In the genomic region with DNA sequence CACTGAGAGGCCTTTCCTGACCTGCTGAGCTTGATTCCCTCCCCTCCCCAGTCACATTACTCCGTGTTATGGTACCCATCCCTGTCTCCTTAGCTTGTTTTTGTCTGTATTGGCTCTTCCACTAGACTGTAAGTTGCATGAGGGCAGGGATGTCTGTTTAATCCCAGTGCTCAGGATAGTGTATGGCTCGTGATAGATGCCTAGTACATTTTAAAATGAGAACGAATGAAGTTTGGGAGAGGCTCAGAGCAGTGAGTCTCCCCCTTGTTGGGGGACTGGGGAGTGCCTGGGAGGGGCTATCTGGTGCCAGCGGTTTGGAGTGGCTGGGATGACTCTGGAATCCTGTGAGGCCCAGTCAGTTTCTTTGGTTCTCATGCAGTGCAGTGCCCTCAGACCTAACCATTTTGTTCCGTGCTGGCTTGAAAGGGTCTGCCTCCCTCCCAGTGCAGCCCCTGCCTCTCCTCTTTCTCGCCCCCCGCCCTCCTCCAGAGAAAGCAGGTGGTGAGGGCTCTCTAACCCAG, we compare ENCODE assay signal across 9 cellular contexts. TPM values are rescaled to one million over a fixed set of nuclear protein-coding genes. Genes with fewer than 3 reads are reported as not detected.
A peak's percentile ranks its signal among the peaks of the same experiment; 100 is the strongest.
DNase-seq lines count a peak whose midpoint lies in the region; ATAC-seq and TF ChIP-seq lines count a peak whose summit lies in the region.
"Had no signal": no experiment of that assay in that cellular context is flagged by ENCODE, and none has a peak within 500 bp of the region (broad histone marks: within the 10 kb centered on the region; RNA-seq: fewer than 3 reads in every experiment).

No MANE protein-coding gene starts in this region.

- H3K4me3 Mint-ChIP-seq in nephron = peak overlapping the region in 1 of 3 experiments; percentile 67

- peak overlapping the region; percentile 78 for H3K9ac ChIP-seq in endocrine pancreas (ENCODE audit: control insufficient read depth, insufficient read depth, low read length)

- peak overlapping the region; percentile 97 to 99 (median 99) for H3K27ac Mint-ChIP-seq in nephron

- CTCF ChIA-PET in A673 (lab: Charles Lee) = no interaction called here
- CTCF ChIA-PET in PC-9 (lab: Charles Lee) = interaction anchor here (0.6 kb wide), 2 partner anchors 8 to 101 kb away, joined by 3 read pairs; no protein-coding TSS in a partner anchor

- TF ChIP-seq CTCF in A673 (conservative IDR thresholded peaks at IDR 0.05; ENCODE audit: low read depth, low read length) (no peak), PC-9 (conservative IDR thresholded peaks at IDR 0.05) (no peak), nephron (IDR thresholded peaks at IDR 0.05; ENCODE audit: unreplicated experiment in 3 of 3) (no peak)

- no TSS peak for BruUV-seq in A673 (replicated peaks; lab: Mats Ljungman, UMichigan)
- BruUV-seq in PC-9 (replicated peaks; lab: Mats Ljungman, UMichigan) = TSS peak; percentile 77

- no peaks in the 10 kb centered on the region for H3K9me2 ChIP-seq in PC-9 (ENCODE audit: insufficient read depth)

- H3K27ac ChIP-seq in A673 (ENCODE audit: low read depth, low read length, poor library complexity, severe bottlenecking) = peak overlapping the region; percentile 84
- H3K27ac ChIP-seq in PC-9 = peak overlapping the region; percentile 100

- H4K20me1 ChIP-seq in PC-9 (ENCODE audit: insufficient read depth) = peaks cover under 1% of the 10 kb centered on the region

- H3K9me3 ChIP-seq in A673 (ENCODE audit: low read depth, low read length, poor library complexity, severe bottlenecking) (no peaks in the 10 kb centered on the region), PC-9 (ENCODE audit: insufficient read depth, low read depth) (no peaks in the 10 kb centered on the region), endocrine pancreas (ENCODE audit: control insufficient read depth, low read length) (no peaks in the 10 kb centered on the region)

- no peaks in the 10 kb centered on the region for H3K9me3 Mint-ChIP-seq in nephron

- no peak for DNase-seq in A673 (ENCODE audit: low spot score)
- no peak for DNase-seq in PC-9
- no peak for DNase-seq in stimulated activated CD4-positive, alpha-beta T cell treated with anti-CD3 and anti-CD28 coated beads, Interleukin-2, amount 100 ng/mL, for 48 hours
- no peak for DNase-seq in NCI-H69 (lab: John Stamatoyannopoulos, UW)
- no peak for DNase-seq in AG08395 (ENCODE audit: low spot score)
- DNase-seq: NCI-H1105 treated with DMSO at 0.1 percent for 48 hours had no signal

- peaks cover 84% of the 10 kb centered on the region for H3K79me2 ChIP-seq in PC-9 (ENCODE audit: low read depth)

- intact Hi-C loops in A673 (cut with micrococcal nuclease; ENCODE audit: unreplicated experiment) (no loop called here), PC-9 (cut with micrococcal nuclease; ENCODE audit: unreplicated experiment) (loop anchor here (1.0 to 5.0 kb wide), 6 partner anchors 10 to 169 kb away; no protein-coding TSS in a partner anchor)

- no peaks in the 10 kb centered on the region for H3K36me3 ChIP-seq in A673 (ENCODE audit: insufficient read depth, low read length, poor library complexity, severe bottlenecking)
- peaks cover 18% of the 10 kb centered on the region for H3K36me3 ChIP-seq in PC-9 (ENCODE audit: low read depth)
- H3K36me3 ChIP-seq in endocrine pancreas (ENCODE audit: control insufficient read depth, insufficient read depth, low read length) = no peaks in the 10 kb centered on the region

- H3K27me3 Mint-ChIP-seq in nephron (ENCODE audit: low read depth) = no peaks in the 10 kb centered on the region

- H2AFZ ChIP-seq in PC-9 = no peak overlapping the region

- H3K36me3 Mint-ChIP-seq in nephron (ENCODE audit: low read depth) = peaks cover 46% of the 10 kb centered on the region

- no peak for ATAC-seq in GM21786 (IDR thresholded peaks at IDR 0.05; ENCODE audit: unreplicated experiment)

- POLR2A ChIA-PET in A673 (lab: Charles Lee; ENCODE audit: low non-redundant PET) (no interaction called here), PC-9 (lab: Charles Lee; ENCODE audit: unreplicated experiment) (interaction anchor here (0.5 to 2.2 kb wide), 15 partner anchors 9 to 719 kb away, joined by 3 to 51 read pairs (median 7); a partner anchor contains a TSS)

- peaks cover 82% of the 10 kb centered on the region for H3K4me1 Mint-ChIP-seq in nephron

- H3K27me3 ChIP-seq in A673 (replicated peaks; ENCODE audit: insufficient read depth, low read depth, low read length, poor library complexity) (no peaks in the 10 kb centered on the region), PC-9 (ENCODE audit: insufficient read depth, low read depth) (no peaks in the 10 kb centered on the region), endocrine pancreas (ENCODE audit: control insufficient read depth, insufficient read depth, low read length) (no peaks in the 10 kb centered on the region)

- H3K4me1 ChIP-seq in A673 (ENCODE audit: insufficient read depth, low read length, poor library complexity, severe bottlenecking) = peaks cover 34% of the 10 kb centered on the region
- peaks cover 93% of the 10 kb centered on the region for H3K4me1 ChIP-seq in PC-9 (replicated peaks; ENCODE audit: insufficient read depth)
- H3K4me1 ChIP-seq in endocrine pancreas (ENCODE audit: control insufficient read depth, insufficient read depth, low read length) = peaks cover 4% of the 10 kb centered on the region

- peaks cover 88% of the 10 kb centered on the region for H3F3A ChIP-seq in PC-9 (ENCODE audit: insufficient read depth, low read depth)

- peak overlapping the region; percentile 60 for H3K4me2 ChIP-seq in PC-9

- H3K4me3 ChIP-seq in A673 (ENCODE audit: low read depth, low read length, poor library complexity, severe bottlenecking) (no peak overlapping the region), PC-9 (peak overlapping the region; percentile 7; the same call in 1 of the 2 replicates), endocrine pancreas (ENCODE audit: control insufficient read depth, insufficient read depth, low read length) (no peak overlapping the region)

RNA-seq across cellular contexts. Expression of a gene that starts 35.5 kb away (rescaled TPM):
- total RNA-seq in A673 (2021) = 370 and 397 TPM in 2 replicates
- 1,066 and 1,233 TPM in 2 replicates for total RNA-seq in PC-9 (2021)
